ENCODE assay signal across 8 cellular contexts in the genomic region with DNA sequence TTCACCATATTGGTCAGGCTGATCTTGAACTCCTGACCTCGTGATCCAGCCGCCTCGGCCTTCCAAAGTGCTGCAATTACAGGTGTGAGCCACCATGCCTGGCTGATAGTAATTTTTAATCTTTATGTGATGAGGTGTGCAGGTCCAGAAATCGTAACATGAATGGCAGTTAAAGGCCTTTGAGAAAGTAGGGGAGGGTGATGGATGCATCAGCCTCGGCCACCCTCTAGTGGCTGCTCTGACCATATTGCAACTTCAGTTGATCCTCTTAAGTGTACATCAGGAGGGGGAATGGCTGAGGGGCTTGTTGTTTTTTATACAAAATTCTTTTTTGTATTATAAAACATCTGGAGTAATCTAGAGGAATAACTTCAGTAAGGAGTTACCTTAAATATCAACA.
DNase-seq lines count a peak whose midpoint lies in the region; ATAC-seq and TF ChIP-seq lines count a peak whose summit lies in the region.

No MANE protein-coding gene starts in this region.

- DNase-seq in A172 (ENCODE audit: low spot score) (peak; percentile 55), GM06990 (ENCODE audit: extremely low read depth, insufficient read length) (no peak), NCI-H2227 treated with DMSO at 0.1 percent for 48 hours (lab: John Stamatoyannopoulos, UW) (peak; percentile 13), astrocyte of the cerebellum (ENCODE audit: low read depth) (peak; percentile 20), islet precursor cell (peak; percentile 63), suprapubic skin (ENCODE audit: low spot score in 2 of 2) (no peak)
- DNase-seq in effector CD4-positive, alpha-beta T cell, result no peak

- no peaks in the 10 kb centered on the region for H3K36me3 ChIP-seq in GM06990 (ENCODE audit: control insufficient read depth, insufficient read depth, low read length)
- H3K36me3 ChIP-seq in suprapubic skin, result no peaks in the 10 kb centered on the region

- WGBS in suprapubic skin, result 93% methylated on average over 5 of the region's 5 CpGs

- TF ChIP-seq EP300 in suprapubic skin (IDR thresholded peaks at IDR 0.05), result no peak

- TF ChIP-seq CTCF in GM06990 (IDR thresholded peaks at IDR 0.05; ENCODE audit: insufficient read depth, low read length, poor library complexity, severe bottlenecking), result peak; percentile 73
- TF ChIP-seq CTCF in astrocyte of the cerebellum (IDR thresholded peaks at IDR 0.05; ENCODE audit: low read depth, low read length, missing control alignments), result peak; percentile 72
- TF ChIP-seq CTCF in suprapubic skin (IDR thresholded peaks at IDR 0.05), result peak; percentile 14 to 22

- TF ChIP-seq POLR2A in suprapubic skin (IDR thresholded peaks at IDR 0.05), result no peak

- no peak for ATAC-seq in GM18870 (IDR thresholded peaks at IDR 0.05; ENCODE audit: unreplicated experiment)

- H3K27me3 ChIP-seq in GM06990 (replicated peaks; ENCODE audit: control insufficient read depth, insufficient read depth, low read length) (no peaks in the 10 kb centered on the region), suprapubic skin (no peaks in the 10 kb centered on the region)

- H3K27ac ChIP-seq in suprapubic skin, result no peak overlapping the region

- H3K4me1 ChIP-seq in suprapubic skin, result no peaks in the 10 kb centered on the region

- in situ Hi-C loops in astrocyte of the cerebellum (cut with HindIII; ENCODE audit: low sequenced_read_pairs), result no loop called here

- H3K4me3 ChIP-seq in GM06990 (replicated peaks; ENCODE audit: low read depth, low read length), result no peak overlapping the region
- no peak overlapping the region for H3K4me3 ChIP-seq in astrocyte of the cerebellum (ENCODE audit: low read depth, low read length)
- no peak overlapping the region for H3K4me3 ChIP-seq in suprapubic skin

- no peaks in the 10 kb centered on the region for H3K9me3 ChIP-seq in suprapubic skin

Comparison
In these comparisons a context has a peak if more than half of its experiments do, and no peak if none do; other contexts are left out.
1. DNase-seq: peak in A172 (single experiment), NCI-H2227 treated with DMSO at 0.1 percent for 48 hours (single experiment), astrocyte of the cerebellum (single experiment) and islet precursor cell (single experiment); none in GM06990 (single experiment), suprapubic skin (0 of 2) and effector CD4-positive, alpha-beta T cell (single experiment).
2. CTCF ChIP-seq: peak in every context shown above with its lines; median percentile 73 in GM06990; 72 in astrocyte of the cerebellum; 18 in suprapubic skin.